9 cellular contexts compared by ENCODE assay signal in the genomic region with DNA sequence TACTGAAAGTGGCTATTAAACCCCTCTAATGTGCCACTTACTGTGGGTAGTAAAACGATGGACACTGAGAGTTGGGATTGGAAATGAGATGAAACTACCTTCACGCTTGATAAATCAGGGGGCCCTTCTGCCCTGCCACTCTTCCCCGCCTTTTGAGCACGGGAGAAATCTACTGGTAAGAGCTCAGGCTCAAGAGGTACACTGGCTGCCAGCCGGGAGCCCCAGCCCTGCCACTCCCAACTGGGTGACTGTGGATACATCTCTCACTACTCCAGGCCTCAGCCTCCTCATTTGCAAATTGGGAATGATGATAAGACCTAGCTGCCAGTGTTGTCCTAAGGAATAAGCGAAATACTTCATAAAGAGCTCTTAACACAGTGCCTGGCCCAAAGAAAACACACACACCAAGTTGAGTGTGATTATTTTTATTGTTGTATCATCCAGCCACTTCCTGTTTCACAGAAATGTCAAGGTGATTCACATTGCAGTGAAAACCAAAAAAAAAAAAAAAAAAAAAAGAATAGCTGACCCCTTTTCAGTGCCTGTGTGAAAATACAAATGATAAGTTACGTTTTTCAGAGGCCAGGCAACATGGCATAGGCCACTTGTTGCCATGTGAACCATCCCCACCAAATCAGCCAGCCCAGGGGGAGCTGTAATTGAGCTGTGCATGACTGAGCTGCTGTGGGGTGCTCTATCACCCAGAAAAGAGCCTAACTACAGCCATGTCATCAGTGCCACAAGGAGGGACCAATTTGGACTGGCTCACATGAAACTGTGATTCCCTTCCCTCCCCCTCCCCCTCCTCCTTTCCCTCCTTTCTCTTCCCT. TPM values are rescaled to one million over a fixed set of nuclear protein-coding genes. Genes with fewer than 3 reads are reported as not detected.
A peak's percentile ranks its signal among the peaks of the same experiment; 100 is the strongest.
DNase-seq lines count a peak whose midpoint lies in the region; ATAC-seq and TF ChIP-seq lines count a peak whose summit lies in the region.
"Had no signal": no experiment of that assay in that cellular context is flagged by ENCODE, and none has a peak within 500 bp of the region (broad histone marks: within the 10 kb centered on the region; RNA-seq: fewer than 3 reads in every experiment).

No MANE protein-coding gene starts in this region.

- POLR2A ChIA-PET in PC-9 (lab: Charles Lee; ENCODE audit: unreplicated experiment) = interaction anchor here (0.5 to 0.9 kb wide), 6 partner anchors 9 to 145 kb away, joined by 3 to 19 read pairs (median 4); no protein-coding TSS in a partner anchor

- peaks cover 41% of the 10 kb centered on the region for H3K79me2 ChIP-seq in PC-9 (ENCODE audit: low read depth)

- H3F3A ChIP-seq in PC-9 (ENCODE audit: insufficient read depth, low read depth) = peaks cover 61% of the 10 kb centered on the region

- DNase-seq in ELR (ENCODE audit: low read depth) (peak; percentile 64), PC-9 (no peak), AG08395 (ENCODE audit: low spot score) (no peak)
- DNase-seq in central memory CD4-positive, alpha-beta T cell = peak; percentile 39
- DNase-seq in stimulated activated CD4-positive, alpha-beta T cell treated with anti-CD3 and anti-CD28 coated beads, Interleukin-4, amount 100 ng/mL, for 4 hours = no peak
- DNase-seq: caudate nucleus, NCI-H446 had no signal

- peaks cover 35% of the 10 kb centered on the region for H3K4me1 ChIP-seq in PC-9 (replicated peaks; ENCODE audit: insufficient read depth)

- no peak for TF ChIP-seq CTCF in PC-9 (conservative IDR thresholded peaks at IDR 0.05)

- H3K27me3 ChIP-seq in PC-9 (ENCODE audit: insufficient read depth, low read depth) = no peaks in the 10 kb centered on the region

- no peak overlapping the region for H2AFZ ChIP-seq in PC-9

- H3K27ac ChIP-seq in PC-9 = peak overlapping the region; percentile 28; the same call in 1 of the 2 replicates
- peak overlapping the region in 16 of 21 experiments; percentile 8 to 88 (median 57) for H3K27ac ChIP-seq in skin epidermis

- CTCF ChIA-PET in PC-9 (lab: Charles Lee) = no interaction called here

- 0 out of 2 replicates have a peak overlapping the region, but pooled peaks have one; percentile 10 for H3K4me2 ChIP-seq in PC-9

- no peaks in the 10 kb centered on the region for H4K20me1 ChIP-seq in PC-9 (ENCODE audit: insufficient read depth)

- no peak overlapping the region for H3K4me3 ChIP-seq in PC-9
- no peak overlapping the region for H3K4me3 ChIP-seq in skin epidermis

- H3K9me3 ChIP-seq in PC-9 (ENCODE audit: insufficient read depth, low read depth) = no peaks in the 10 kb centered on the region

- H3K9me2 ChIP-seq in PC-9 (ENCODE audit: insufficient read depth) = no peaks in the 10 kb centered on the region

- no TSS peak for BruUV-seq in PC-9 (replicated peaks; lab: Mats Ljungman, UMichigan)

- H3K36me3 ChIP-seq in PC-9 (ENCODE audit: low read depth) = peaks cover 5% of the 10 kb centered on the region; the same call in 1 of the 2 replicates

- intact Hi-C loops in PC-9 (cut with micrococcal nuclease; ENCODE audit: unreplicated experiment) = no loop called here

- ATAC-seq in HG03139 (IDR thresholded peaks at IDR 0.05; ENCODE audit: unreplicated experiment) = no peak

RNA-seq across cellular contexts. Expression of a gene that starts 4.4 kb away (rescaled TPM):
- total RNA-seq in PC-9 (2021) = 51.4 and 53.5 TPM in 2 replicates

RNA-seq across cellular contexts. Expression of a gene that starts 6.5 kb away (rescaled TPM):
- total RNA-seq in PC-9 (2021) = 51.7 and 53.3 TPM in 2 replicates

RNA-seq across cellular contexts. Expression of a gene that starts 7.7 kb away (rescaled TPM):
- total RNA-seq in PC-9 (2021) = 455 and 553 TPM in 2 replicates

RNA-seq across cellular contexts. Expression of a gene that starts 10.0 kb away (rescaled TPM):
- 123 and 170 TPM in 2 replicates for total RNA-seq in PC-9 (2021)

RNA-seq across cellular contexts. Expression of a gene that starts 29.8 kb away (rescaled TPM):
- total RNA-seq in PC-9 (2021) = 2.1 TPM in 1 of 2 replicates, not detected in the other

Comparison
In these comparisons a context has a peak if more than half of its experiments do, and no peak if none do; other contexts are left out.
1. DNase-seq: peak in ELR (single experiment) and central memory CD4-positive, alpha-beta T cell (single experiment); none in PC-9 (0 of 2), stimulated activated CD4-positive, alpha-beta T cell treated with anti-CD3 and anti-CD28 coated beads, Interleukin-4, amount 100 ng/mL, for 4 hours (0 of 2) and AG08395 (single experiment).